13 cellular contexts compared by ENCODE assay signal in the genomic region with DNA sequence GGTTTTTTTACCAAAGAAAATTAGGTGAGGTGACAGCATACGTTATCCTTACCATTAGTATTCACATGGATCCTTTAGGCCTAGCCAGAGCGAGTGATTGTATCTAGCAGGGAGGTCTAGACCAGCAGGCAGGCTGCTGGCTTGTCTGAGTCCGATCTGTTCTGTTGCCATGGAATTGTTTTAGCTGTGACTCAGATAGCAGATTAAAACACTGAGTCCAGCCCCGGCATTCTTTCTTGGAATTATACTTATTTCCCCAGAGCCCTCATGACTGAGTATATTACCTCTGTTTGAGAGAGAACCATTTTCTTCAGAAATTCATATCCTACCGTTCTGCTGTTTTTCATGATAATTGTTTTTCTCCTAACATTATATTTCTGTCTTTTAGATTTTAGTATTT. TPM values are rescaled to one million over a fixed set of nuclear protein-coding genes. Genes with fewer than 3 reads are reported as not detected.
DNase-seq lines count a peak whose midpoint lies in the region; ATAC-seq and TF ChIP-seq lines count a peak whose summit lies in the region.
"Had no signal": no experiment of that assay in that cellular context is flagged by ENCODE, and none has a peak within 500 bp of the region (broad histone marks: within the 10 kb centered on the region; RNA-seq: fewer than 3 reads in every experiment).

No MANE protein-coding gene starts in this region.

- H3K4me1 ChIP-seq in ACC112 (ENCODE audit: control insufficient read depth, insufficient read depth, low read length, unreplicated experiment) (peaks cover 18% of the 10 kb centered on the region), lung (ENCODE audit: control insufficient read depth in 2 of 2, insufficient read depth in 2 of 2, low read length in 2 of 2) (no peaks in the 10 kb centered on the region)
- H3K4me1 ChIP-seq: sigmoid colon had no signal

- TF ChIP-seq CTCF in cardiac fibroblast (IDR thresholded peaks at IDR 0.05; ENCODE audit: low read depth, low read length) (no peak), lung (IDR thresholded peaks at IDR 0.05; ENCODE audit: control extremely low read depth, extremely low read depth) (no peak)

- ATAC-seq in lung (ENCODE audit: insufficient read depth, low FRiP score) (peak; percentile 27), HG03442 (IDR thresholded peaks at IDR 0.05; ENCODE audit: unreplicated experiment) (no peak)
- ATAC-seq: stimulated activated effector memory CD8-positive, alpha-beta T cell treated with anti-CD3 and anti-CD28 coated beads, Interleukin-12 subunit alpha, Interleukin-12 subunit beta, amount 100 ng/mL, for 72 hours had no signal

- H3K9me3 ChIP-seq in lung (ENCODE audit: control insufficient read depth in 2 of 2, insufficient read depth in 1 of 2, low read length in 1 of 2): no peaks in the 10 kb centered on the region
- H3K9me3 ChIP-seq: sigmoid colon had no signal

- H3K4me3 ChIP-seq in ACC112 (ENCODE audit: low read depth, low read length): no peak overlapping the region
- H3K4me3 ChIP-seq in cardiac fibroblast (replicated peaks in 1 of 2; ENCODE audit: low read depth in 2 of 2, low read length in 2 of 2): no peak overlapping the region
- no peak overlapping the region for H3K4me3 ChIP-seq in lung
- H3K4me3 ChIP-seq: sigmoid colon had no signal

- no peaks in the 10 kb centered on the region for H3K79me2 ChIP-seq in ACC112 (ENCODE audit: control insufficient read depth, insufficient read depth, low read length, unreplicated experiment)

- 76 to 90% methylated on average over 5 of the region's 5 CpGs for WGBS in lung, 2 donors

- H3K36me3 ChIP-seq in ACC112 (ENCODE audit: insufficient read depth, low read length) (peaks cover 4% of the 10 kb centered on the region), lung (ENCODE audit: control insufficient read depth in 2 of 2, insufficient read depth in 2 of 2, low read length in 2 of 2) (peaks cover 2 to 3% of the 10 kb centered on the region in 2 donors)

- H2AFZ ChIP-seq in ACC112 (ENCODE audit: low read length, unreplicated experiment): no peak overlapping the region

- peak; percentile 3 for DNase-seq in HS-27A (ENCODE audit: low read depth)
- DNase-seq in cardiac fibroblast (ENCODE audit: low read depth in 2 of 2): peak; percentile 85 to 88
- DNase-seq in lung (ENCODE audit: low spot score): no peak
- no peak for DNase-seq in MV-4-11 (lab: John Stamatoyannopoulos, UW)
- DNase-seq in mucosa of gallbladder (ENCODE audit: low spot score): no peak
- DNase-seq in globus pallidus (ENCODE audit: low spot score): no peak
- DNase-seq: activated CD4-positive, alpha-beta T cell treated with anti-CD3 and anti-CD28 coated beads, Interleukin-2, amount 50 U/mL, for 48 hours; CD4-positive, CD25-positive, alpha-beta regulatory T cell; NCI-H1105 treated with DMSO at 0.1 percent for 48 hours; sigmoid colon had no signal

- H3K27ac ChIP-seq in ACC112 (ENCODE audit: low read depth, low read length): peak overlapping the region; percentile 87
- no peak overlapping the region for H3K27ac ChIP-seq in lung (ENCODE audit: low read depth in 1 of 2, low read length in 1 of 2)

- no peaks in the 10 kb centered on the region for H3K27me3 ChIP-seq in ACC112 (ENCODE audit: insufficient read depth, low read length)
- H3K27me3 ChIP-seq in lung (ENCODE audit: control insufficient read depth, insufficient read depth): peaks cover 3% of the 10 kb centered on the region
- H3K27me3 ChIP-seq: sigmoid colon had no signal

RNA-seq across cellular contexts. Expression of a gene that starts 37.4 kb away (rescaled TPM):
- total RNA-seq in lung (10 to 100 TPM; 18.2 to 20.2 TPM), mucosa of gallbladder (30.3 TPM)
- 1 to 10 TPM; 8.6 to 9.9 TPM for polyA plus RNA-seq in lung

RNA-seq across cellular contexts. Expression of a gene that starts 54.2 kb away (rescaled TPM):
- total RNA-seq in lung (100 to 1,000 TPM in 1 of 2 donors, 10 to 100 TPM in 1; 21.3 to 104 TPM), mucosa of gallbladder (28.8 TPM)
- polyA plus RNA-seq in lung: 10 to 100 TPM in 1 of 2 donors, 1 to 10 TPM in 1; 7.8 to 10.1 TPM

Comparison
In these comparisons a context has a peak if more than half of its experiments do, and no peak if none do; other contexts are left out.
1. DNase-seq: peak in HS-27A (single experiment) and cardiac fibroblast (2 of 2); none in lung (single experiment), MV-4-11 (single experiment), mucosa of gallbladder (single experiment) and globus pallidus (single experiment).